ENCODE assay signal across 31 cellular contexts in the genomic region with DNA sequence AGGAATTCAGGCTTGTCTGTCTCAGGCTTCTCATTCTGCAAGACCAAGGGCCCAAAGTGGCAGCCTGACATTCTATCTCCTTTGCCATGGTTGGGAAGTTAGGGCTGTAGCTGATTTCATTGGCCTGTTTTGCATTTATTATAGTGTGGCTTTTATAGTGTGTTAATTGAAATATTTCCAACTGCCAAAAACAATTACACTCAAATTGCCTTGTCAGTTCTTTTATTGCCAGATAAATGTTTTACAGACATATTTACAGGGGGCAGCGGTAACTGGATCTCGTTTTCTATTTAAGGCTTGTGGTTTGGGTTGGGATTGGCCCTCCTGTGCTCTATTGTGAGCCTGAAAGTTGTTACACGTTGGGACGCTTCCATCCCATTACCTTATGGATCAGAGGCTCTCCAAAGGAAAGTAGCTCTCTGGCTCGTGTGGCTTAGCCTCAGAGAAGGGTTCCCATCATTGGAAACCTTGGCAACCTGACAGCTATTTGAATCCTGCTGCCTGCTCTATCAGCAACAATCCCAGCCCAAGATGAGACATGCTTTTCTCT. TPM values are rescaled to one million over a fixed set of nuclear protein-coding genes. Genes with fewer than 3 reads are reported as not detected.
"Had no signal": no experiment of that assay in that cellular context is flagged by ENCODE, and none has a peak within 500 bp of the region (broad histone marks: within the 10 kb centered on the region; RNA-seq: fewer than 3 reads in every experiment).

No MANE protein-coding gene starts in this region.

- H3K4me1 ChIP-seq: heart right ventricle, lower lobe of right lung had no signal

- H3K4me3 ChIP-seq: heart right ventricle, lower lobe of right lung, smooth muscle cell, transverse colon had no signal

- ATAC-seq: activated CD8-positive, alpha-beta memory T cell treated with anti-CD3 and anti-CD28 coated beads, Interleukin-2, amount 10 ng/mL, durations not matched to agents 7 days and 5 days; activated CD8-positive, alpha-beta T cell treated with anti-CD3 and anti-CD28 coated beads for 36 hours; activated naive CD8-positive, alpha-beta T cell treated with anti-CD3 and anti-CD28 coated beads, Interleukin-2, amount 50 U/mL, for 24 hours; heart right ventricle; left lobe of liver; lower lobe of right lung; naive thymus-derived CD4-positive, alpha-beta T cell; sciatic nerve; stimulated activated naive B cell treated with anti-CD40 and anti-IgM and Interleukin-4, amounts not matched to agents 10 μg/mL and 1 μg/mL and 100 μg/mL, for 72 hours had no signal

- DNase-seq: activated CD4-positive, alpha-beta T cell treated with anti-CD3 and anti-CD28 coated beads, Interleukin-2, amount 10 ng/mL, durations not matched to agents 7 days and 5 days; activated CD4-positive, CD25-positive, alpha-beta regulatory T cell treated with anti-CD3 and anti-CD28 coated beads, Interleukin-2, amount 50 U/mL, for 72 hours; activated CD8-positive, alpha-beta memory T cell treated with anti-CD3 and anti-CD28 coated beads, Interleukin-2, amount 10 ng/mL, durations not matched to agents 7 days and 5 days; activated CD8-positive, alpha-beta T cell treated with anti-CD3 and anti-CD28 coated beads for 36 hours; activated gamma-delta T cell; activated naive CD4-positive, alpha-beta T cell treated with anti-CD3 and anti-CD28 coated beads, Interleukin-2, amount 50 U/mL, for 16 hours; activated naive CD8-positive, alpha-beta T cell treated with anti-CD3 and anti-CD28 coated beads, Interleukin-2, amount 50 U/mL, for 24 hours; activated T-cell treated with anti-CD3 and anti-CD28 coated beads for 4 hours; anterior cingulate cortex; brain microvascular endothelial cell; caudate nucleus; effector CD8-positive, alpha-beta T cell; erythroblast; foreskin fibroblast; heart right ventricle; kidney; lower lobe of right lung; mesendoderm; naive thymus-derived CD4-positive, alpha-beta T cell; stimulated activated CD4-positive, alpha-beta T cell treated with anti-CD3 and anti-CD28 coated beads, Interleukin-2, amount 100 ng/mL, for 48 hours; stimulated activated CD8-positive, alpha-beta memory T cell treated with anti-CD3 and anti-CD28 coated beads, Interleukin-4, amount 100 ng/mL, for 48 hours; stimulated activated naive B cell treated with anti-CD40 and anti-IgM and Interleukin-4, amounts not matched to agents 10 μg/mL and 1 μg/mL and 100 μg/mL, for 72 hours; transverse colon; WERI-Rb-1 had no signal

- H3K9me3 ChIP-seq: heart right ventricle, lower lobe of right lung, transverse colon had no signal

- H3K36me3 ChIP-seq: brain microvascular endothelial cell, heart right ventricle, lower lobe of right lung, transverse colon, WERI-Rb-1 had no signal

- H3K27ac ChIP-seq: brain microvascular endothelial cell, heart right ventricle, lower lobe of right lung, transverse colon, WERI-Rb-1 had no signal

RNA-seq across cellular contexts. Expression of a gene that starts 20.8 kb away (rescaled TPM):
- total RNA-seq: activated CD4-positive, alpha-beta T cell treated with anti-CD3 and anti-CD28 coated beads, Interleukin-2, amount 10 ng/mL, durations not matched to agents 7 days and 5 days; activated CD8-positive, alpha-beta memory T cell treated with anti-CD3 and anti-CD28 coated beads, Interleukin-2, amount 10 ng/mL, durations not matched to agents 7 days and 5 days; activated T-helper 1 cell treated with anti-CD3 and anti-CD28 coated beads, Interleukin-12 subunit alpha, Interleukin-12 subunit beta, Interleukin-2, Interleukin-4 antibody, amounts not matched to agents 30 ng/mL and 10 ng/mL and 1 ng/mL, durations not matched to agents 14 hours and 24 hours and 36 hours; fibroblast of lung; left lobe of liver; naive thymus-derived CD4-positive, alpha-beta T cell; omental fat pad; posterior vena cava; smooth muscle cell; transverse colon had no signal

RNA-seq across cellular contexts. Expression of a gene that starts 43.4 kb away (rescaled TPM):
- total RNA-seq: activated CD4-positive, alpha-beta T cell treated with anti-CD3 and anti-CD28 coated beads, Interleukin-2, amount 10 ng/mL, durations not matched to agents 7 days and 5 days; activated CD8-positive, alpha-beta memory T cell treated with anti-CD3 and anti-CD28 coated beads, Interleukin-2, amount 10 ng/mL, durations not matched to agents 7 days and 5 days; activated CD8-positive, alpha-beta T cell treated with anti-CD3 and anti-CD28 coated beads for 36 hours; activated T-helper 1 cell treated with anti-CD3 and anti-CD28 coated beads, Interleukin-12 subunit alpha, Interleukin-12 subunit beta, Interleukin-2, Interleukin-4 antibody, amounts not matched to agents 30 ng/mL and 10 ng/mL and 1 ng/mL, durations not matched to agents 14 hours and 24 hours and 36 hours; fibroblast of lung; omental fat pad; smooth muscle cell had no signal
